In the genomic region with DNA sequence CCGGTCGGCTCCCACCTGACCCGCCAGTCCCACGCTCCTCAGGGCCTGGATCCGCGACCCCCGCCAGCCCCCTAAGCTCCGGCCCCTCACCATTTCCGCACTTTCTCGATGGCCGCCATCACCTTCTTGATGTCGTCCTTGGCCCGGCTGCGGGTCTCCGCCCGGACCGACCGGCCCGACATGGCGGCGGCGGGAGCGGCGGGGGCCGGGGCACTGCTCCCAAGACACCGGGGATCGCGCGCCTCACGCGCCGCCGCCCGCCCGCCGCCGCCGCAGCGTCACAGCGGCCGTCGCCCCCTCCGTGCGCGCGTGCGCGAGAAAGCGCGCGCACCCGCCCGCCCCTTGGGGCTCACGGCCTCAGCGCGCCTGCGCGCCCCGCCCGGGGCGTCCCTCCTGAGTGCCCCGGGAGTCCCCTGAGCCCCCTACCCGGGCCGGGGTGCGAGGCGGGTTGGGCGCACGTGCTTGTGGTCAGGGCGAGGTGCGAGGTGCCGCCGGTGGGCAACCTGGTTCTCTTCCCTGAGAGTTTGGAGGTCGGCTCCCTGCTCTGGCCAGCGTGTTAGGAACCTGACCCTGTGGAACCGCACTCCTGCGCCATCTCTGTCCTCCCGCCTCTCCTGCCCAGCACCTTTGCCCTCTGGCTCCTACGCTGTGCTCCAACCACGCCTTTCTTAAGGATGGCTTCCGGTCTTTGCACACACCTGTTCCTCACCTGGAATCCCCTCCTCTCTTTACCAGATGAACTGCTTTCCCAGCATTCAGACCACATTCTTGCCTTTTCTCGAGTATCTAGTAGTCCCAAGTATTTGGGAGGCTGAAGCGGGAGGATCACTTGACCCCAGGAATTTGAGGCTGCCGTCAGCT, we compare ENCODE assay signal across 1 cellular context.
TF ChIP-seq lines count a peak whose summit lies in the region.

A gene (minus strand): TSS at position 294 of the 861 bp plus-strand sequence. CDS start 112 bp downstream, at position 182.

TF ChIP-seq in GM12878, 131 proteins besides CTCF, POLR2A, EP300 and RAD21 (continued from another document and continues in another):
- TF ChIP-seq, protein P1, sequence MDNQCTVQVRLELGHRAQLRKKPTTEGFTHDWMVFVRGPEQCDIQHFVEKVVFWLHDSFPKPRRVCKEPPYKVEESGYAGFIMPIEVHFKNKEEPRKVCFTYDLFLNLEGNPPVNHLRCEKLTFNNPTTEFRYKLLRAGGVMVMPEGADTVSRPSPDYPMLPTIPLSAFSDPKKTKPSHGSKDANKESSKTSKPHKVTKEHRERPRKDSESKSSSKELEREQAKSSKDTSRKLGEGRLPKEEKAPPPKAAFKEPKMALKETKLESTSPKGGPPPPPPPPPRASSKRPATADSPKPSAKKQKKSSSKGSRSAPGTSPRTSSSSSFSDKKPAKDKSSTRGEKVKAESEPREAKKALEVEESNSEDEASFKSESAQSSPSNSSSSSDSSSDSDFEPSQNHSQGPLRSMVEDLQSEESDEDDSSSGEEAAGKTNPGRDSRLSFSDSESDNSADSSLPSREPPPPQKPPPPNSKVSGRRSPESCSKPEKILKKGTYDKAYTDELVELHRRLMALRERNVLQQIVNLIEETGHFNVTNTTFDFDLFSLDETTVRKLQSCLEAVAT (IDR thresholded peaks at IDR 0.05) = peak; percentile 94
- no peak for TF ChIP-seq BRCA1 (IDR thresholded peaks at IDR 0.05; ENCODE audit: low read depth, low read length)
- TF ChIP-seq POLR2AphosphoS5 (IDR thresholded peaks at IDR 0.05; ENCODE audit: low read length) = peak; percentile 72; the same call in 1 of the 2 replicates
- no peak for TF ChIP-seq SREBF2 (IDR thresholded peaks at IDR 0.05; ENCODE audit: low read length)
- peak; percentile 85; the same call in 1 of the 2 replicates for TF ChIP-seq DPF2 (IDR thresholded peaks at IDR 0.05)
- peak; percentile 87 for TF ChIP-seq YY1 (IDR thresholded peaks at IDR 0.05; ENCODE audit: low read depth, low read length)
- no peak for TF ChIP-seq SMC3 (IDR thresholded peaks at IDR 0.05; ENCODE audit: borderline replicate concordance, low read length)
- 0 out of 2 replicates have a peak, but pooled peaks have one; percentile 24 for TF ChIP-seq CBFB (IDR thresholded peaks at IDR 0.05; ENCODE audit: low read depth)
- TF ChIP-seq, protein P2, sequence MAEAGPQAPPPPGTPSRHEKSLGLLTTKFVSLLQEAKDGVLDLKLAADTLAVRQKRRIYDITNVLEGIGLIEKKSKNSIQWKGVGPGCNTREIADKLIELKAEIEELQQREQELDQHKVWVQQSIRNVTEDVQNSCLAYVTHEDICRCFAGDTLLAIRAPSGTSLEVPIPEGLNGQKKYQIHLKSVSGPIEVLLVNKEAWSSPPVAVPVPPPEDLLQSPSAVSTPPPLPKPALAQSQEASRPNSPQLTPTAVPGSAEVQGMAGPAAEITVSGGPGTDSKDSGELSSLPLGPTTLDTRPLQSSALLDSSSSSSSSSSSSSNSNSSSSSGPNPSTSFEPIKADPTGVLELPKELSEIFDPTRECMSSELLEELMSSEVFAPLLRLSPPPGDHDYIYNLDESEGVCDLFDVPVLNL (IDR thresholded peaks at IDR 0.05; ENCODE audit: low read depth, low read length) = no peak
- 0 out of 2 replicates have a peak, but pooled peaks have one; percentile 9 for TF ChIP-seq ZSCAN29 (IDR thresholded peaks at IDR 0.05)
- TF ChIP-seq, protein P3, sequence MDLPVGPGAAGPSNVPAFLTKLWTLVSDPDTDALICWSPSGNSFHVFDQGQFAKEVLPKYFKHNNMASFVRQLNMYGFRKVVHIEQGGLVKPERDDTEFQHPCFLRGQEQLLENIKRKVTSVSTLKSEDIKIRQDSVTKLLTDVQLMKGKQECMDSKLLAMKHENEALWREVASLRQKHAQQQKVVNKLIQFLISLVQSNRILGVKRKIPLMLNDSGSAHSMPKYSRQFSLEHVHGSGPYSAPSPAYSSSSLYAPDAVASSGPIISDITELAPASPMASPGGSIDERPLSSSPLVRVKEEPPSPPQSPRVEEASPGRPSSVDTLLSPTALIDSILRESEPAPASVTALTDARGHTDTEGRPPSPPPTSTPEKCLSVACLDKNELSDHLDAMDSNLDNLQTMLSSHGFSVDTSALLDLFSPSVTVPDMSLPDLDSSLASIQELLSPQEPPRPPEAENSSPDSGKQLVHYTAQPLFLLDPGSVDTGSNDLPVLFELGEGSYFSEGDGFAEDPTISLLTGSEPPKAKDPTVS (IDR thresholded peaks at IDR 0.05; ENCODE audit: low read depth, low read length) = no peak
- peak; percentile 49; the same call in 1 of the 2 replicates for TF ChIP-seq HDGF (IDR thresholded peaks at IDR 0.05)
- TF ChIP-seq, protein P4, sequence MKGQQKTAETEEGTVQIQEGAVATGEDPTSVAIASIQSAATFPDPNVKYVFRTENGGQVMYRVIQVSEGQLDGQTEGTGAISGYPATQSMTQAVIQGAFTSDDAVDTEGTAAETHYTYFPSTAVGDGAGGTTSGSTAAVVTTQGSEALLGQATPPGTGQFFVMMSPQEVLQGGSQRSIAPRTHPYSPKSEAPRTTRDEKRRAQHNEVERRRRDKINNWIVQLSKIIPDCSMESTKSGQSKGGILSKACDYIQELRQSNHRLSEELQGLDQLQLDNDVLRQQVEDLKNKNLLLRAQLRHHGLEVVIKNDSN (IDR thresholded peaks at IDR 0.05; ENCODE audit: borderline replicate concordance, extremely low read length, insufficient read depth, low read depth, low read length) = no peak
- TF ChIP-seq, protein P5, sequence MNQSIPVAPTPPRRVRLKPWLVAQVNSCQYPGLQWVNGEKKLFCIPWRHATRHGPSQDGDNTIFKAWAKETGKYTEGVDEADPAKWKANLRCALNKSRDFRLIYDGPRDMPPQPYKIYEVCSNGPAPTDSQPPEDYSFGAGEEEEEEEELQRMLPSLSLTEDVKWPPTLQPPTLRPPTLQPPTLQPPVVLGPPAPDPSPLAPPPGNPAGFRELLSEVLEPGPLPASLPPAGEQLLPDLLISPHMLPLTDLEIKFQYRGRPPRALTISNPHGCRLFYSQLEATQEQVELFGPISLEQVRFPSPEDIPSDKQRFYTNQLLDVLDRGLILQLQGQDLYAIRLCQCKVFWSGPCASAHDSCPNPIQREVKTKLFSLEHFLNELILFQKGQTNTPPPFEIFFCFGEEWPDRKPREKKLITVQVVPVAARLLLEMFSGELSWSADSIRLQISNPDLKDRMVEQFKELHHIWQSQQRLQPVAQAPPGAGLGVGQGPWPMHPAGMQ (IDR thresholded peaks at IDR 0.05; ENCODE audit: borderline replicate concordance) = no peak
- TF ChIP-seq, protein P6, sequence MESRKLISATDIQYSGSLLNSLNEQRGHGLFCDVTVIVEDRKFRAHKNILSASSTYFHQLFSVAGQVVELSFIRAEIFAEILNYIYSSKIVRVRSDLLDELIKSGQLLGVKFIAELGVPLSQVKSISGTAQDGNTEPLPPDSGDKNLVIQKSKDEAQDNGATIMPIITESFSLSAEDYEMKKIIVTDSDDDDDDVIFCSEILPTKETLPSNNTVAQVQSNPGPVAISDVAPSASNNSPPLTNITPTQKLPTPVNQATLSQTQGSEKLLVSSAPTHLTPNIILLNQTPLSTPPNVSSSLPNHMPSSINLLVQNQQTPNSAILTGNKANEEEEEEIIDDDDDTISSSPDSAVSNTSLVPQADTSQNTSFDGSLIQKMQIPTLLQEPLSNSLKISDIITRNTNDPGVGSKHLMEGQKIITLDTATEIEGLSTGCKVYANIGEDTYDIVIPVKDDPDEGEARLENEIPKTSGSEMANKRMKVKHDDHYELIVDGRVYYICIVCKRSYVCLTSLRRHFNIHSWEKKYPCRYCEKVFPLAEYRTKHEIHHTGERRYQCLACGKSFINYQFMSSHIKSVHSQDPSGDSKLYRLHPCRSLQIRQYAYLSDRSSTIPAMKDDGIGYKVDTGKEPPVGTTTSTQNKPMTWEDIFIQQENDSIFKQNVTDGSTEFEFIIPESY (IDR thresholded peaks at IDR 0.05) = peak; percentile 82
- TF ChIP-seq HDAC6 (IDR thresholded peaks at IDR 0.05; ENCODE audit: unreplicated experiment) = no peak
- TF ChIP-seq, protein P7, sequence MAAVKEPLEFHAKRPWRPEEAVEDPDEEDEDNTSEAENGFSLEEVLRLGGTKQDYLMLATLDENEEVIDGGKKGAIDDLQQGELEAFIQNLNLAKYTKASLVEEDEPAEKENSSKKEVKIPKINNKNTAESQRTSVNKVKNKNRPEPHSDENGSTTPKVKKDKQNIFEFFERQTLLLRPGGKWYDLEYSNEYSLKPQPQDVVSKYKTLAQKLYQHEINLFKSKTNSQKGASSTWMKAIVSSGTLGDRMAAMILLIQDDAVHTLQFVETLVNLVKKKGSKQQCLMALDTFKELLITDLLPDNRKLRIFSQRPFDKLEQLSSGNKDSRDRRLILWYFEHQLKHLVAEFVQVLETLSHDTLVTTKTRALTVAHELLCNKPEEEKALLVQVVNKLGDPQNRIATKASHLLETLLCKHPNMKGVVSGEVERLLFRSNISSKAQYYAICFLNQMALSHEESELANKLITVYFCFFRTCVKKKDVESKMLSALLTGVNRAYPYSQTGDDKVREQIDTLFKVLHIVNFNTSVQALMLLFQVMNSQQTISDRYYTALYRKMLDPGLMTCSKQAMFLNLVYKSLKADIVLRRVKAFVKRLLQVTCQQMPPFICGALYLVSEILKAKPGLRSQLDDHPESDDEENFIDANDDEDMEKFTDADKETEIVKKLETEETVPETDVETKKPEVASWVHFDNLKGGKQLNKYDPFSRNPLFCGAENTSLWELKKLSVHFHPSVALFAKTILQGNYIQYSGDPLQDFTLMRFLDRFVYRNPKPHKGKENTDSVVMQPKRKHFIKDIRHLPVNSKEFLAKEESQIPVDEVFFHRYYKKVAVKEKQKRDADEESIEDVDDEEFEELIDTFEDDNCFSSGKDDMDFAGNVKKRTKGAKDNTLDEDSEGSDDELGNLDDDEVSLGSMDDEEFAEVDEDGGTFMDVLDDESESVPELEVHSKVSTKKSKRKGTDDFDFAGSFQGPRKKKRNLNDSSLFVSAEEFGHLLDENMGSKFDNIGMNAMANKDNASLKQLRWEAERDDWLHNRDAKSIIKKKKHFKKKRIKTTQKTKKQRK (IDR thresholded peaks at IDR 0.05; ENCODE audit: low read depth, low read length) = no peak
- TF ChIP-seq IKZF2 (IDR thresholded peaks at IDR 0.05) = peak; percentile 19 to 30; a peak in 1 of 4 replicates
- TF ChIP-seq BHLHE40 (IDR thresholded peaks at IDR 0.05; ENCODE audit: borderline replicate concordance in 1 of 2, low read depth in 2 of 2, low read length in 1 of 2) = peak; percentile 85 to 95
- peak; percentile 98; the same call in 1 of the 2 replicates for TF ChIP-seq ASH2L (IDR thresholded peaks at IDR 0.05; ENCODE audit: borderline replicate concordance, low read depth)
- no peak for TF ChIP-seq ATF7 (IDR thresholded peaks at IDR 0.05; ENCODE audit: low read depth)
- TF ChIP-seq PML (IDR thresholded peaks at IDR 0.05; ENCODE audit: low read length) = peak; percentile 23; the same call in 1 of the 2 replicates
- no peak for TF ChIP-seq RAD51 (IDR thresholded peaks at IDR 0.05)
- no peak for TF ChIP-seq NFXL1 (IDR thresholded peaks at IDR 0.05; ENCODE audit: borderline replicate concordance)
- TF ChIP-seq TAF1 (IDR thresholded peaks at IDR 0.05; ENCODE audit: borderline replicate concordance, low read depth, low read length) = peak; percentile 55; the same call in 1 of the 2 replicates
- no peak for TF ChIP-seq BCL11A (IDR thresholded peaks at IDR 0.05; ENCODE audit: low read depth, low read length)
- TF ChIP-seq POLR2AphosphoS2 (IDR thresholded peaks at IDR 0.05; ENCODE audit: low read depth, low read length) = peak; percentile 57; the same call in 1 of the 2 replicates
- TF ChIP-seq, protein P8, sequence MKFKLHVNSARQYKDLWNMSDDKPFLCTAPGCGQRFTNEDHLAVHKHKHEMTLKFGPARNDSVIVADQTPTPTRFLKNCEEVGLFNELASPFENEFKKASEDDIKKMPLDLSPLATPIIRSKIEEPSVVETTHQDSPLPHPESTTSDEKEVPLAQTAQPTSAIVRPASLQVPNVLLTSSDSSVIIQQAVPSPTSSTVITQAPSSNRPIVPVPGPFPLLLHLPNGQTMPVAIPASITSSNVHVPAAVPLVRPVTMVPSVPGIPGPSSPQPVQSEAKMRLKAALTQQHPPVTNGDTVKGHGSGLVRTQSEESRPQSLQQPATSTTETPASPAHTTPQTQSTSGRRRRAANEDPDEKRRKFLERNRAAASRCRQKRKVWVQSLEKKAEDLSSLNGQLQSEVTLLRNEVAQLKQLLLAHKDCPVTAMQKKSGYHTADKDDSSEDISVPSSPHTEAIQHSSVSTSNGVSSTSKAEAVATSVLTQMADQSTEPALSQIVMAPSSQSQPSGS (IDR thresholded peaks at IDR 0.05; ENCODE audit: low read length) = no peak
- no peak for TF ChIP-seq CBX3 (IDR thresholded peaks at IDR 0.05; ENCODE audit: borderline replicate concordance, low read depth)
- TF ChIP-seq, protein P9, sequence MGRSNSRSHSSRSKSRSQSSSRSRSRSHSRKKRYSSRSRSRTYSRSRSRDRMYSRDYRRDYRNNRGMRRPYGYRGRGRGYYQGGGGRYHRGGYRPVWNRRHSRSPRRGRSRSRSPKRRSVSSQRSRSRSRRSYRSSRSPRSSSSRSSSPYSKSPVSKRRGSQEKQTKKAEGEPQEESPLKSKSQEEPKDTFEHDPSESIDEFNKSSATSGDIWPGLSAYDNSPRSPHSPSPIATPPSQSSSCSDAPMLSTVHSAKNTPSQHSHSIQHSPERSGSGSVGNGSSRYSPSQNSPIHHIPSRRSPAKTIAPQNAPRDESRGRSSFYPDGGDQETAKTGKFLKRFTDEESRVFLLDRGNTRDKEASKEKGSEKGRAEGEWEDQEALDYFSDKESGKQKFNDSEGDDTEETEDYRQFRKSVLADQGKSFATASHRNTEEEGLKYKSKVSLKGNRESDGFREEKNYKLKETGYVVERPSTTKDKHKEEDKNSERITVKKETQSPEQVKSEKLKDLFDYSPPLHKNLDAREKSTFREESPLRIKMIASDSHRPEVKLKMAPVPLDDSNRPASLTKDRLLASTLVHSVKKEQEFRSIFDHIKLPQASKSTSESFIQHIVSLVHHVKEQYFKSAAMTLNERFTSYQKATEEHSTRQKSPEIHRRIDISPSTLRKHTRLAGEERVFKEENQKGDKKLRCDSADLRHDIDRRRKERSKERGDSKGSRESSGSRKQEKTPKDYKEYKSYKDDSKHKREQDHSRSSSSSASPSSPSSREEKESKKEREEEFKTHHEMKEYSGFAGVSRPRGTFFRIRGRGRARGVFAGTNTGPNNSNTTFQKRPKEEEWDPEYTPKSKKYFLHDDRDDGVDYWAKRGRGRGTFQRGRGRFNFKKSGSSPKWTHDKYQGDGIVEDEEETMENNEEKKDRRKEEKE (IDR thresholded peaks at IDR 0.05) = no peak
- no peak for TF ChIP-seq STAT3 (IDR thresholded peaks at IDR 0.05; ENCODE audit: low read depth, low read length)
- no peak for TF ChIP-seq IRF4 (IDR thresholded peaks at IDR 0.05; ENCODE audit: low read depth, low read length)
- TF ChIP-seq ZNF274 (IDR thresholded peaks at IDR 0.05; ENCODE audit: insufficient read depth, insufficient read length) = no peak
- TF ChIP-seq SUPT20H (IDR thresholded peaks at IDR 0.05; ENCODE audit: borderline replicate concordance, control insufficient read depth, low read depth, low read length) = no peak
- TF ChIP-seq, protein P10, sequence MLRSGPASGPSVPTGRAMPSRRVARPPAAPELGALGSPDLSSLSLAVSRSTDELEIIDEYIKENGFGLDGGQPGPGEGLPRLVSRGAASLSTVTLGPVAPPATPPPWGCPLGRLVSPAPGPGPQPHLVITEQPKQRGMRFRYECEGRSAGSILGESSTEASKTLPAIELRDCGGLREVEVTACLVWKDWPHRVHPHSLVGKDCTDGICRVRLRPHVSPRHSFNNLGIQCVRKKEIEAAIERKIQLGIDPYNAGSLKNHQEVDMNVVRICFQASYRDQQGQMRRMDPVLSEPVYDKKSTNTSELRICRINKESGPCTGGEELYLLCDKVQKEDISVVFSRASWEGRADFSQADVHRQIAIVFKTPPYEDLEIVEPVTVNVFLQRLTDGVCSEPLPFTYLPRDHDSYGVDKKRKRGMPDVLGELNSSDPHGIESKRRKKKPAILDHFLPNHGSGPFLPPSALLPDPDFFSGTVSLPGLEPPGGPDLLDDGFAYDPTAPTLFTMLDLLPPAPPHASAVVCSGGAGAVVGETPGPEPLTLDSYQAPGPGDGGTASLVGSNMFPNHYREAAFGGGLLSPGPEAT (IDR thresholded peaks at IDR 0.05; ENCODE audit: low read depth) = no peak
- no peak for TF ChIP-seq EZH2 (IDR thresholded peaks at IDR 0.05; ENCODE audit: borderline replicate concordance, control insufficient read depth, low read depth, low read length)
- 0 out of 4 replicates have a peak, but pooled peaks of 1 of the 2 experiments have one; percentile 36 for TF ChIP-seq SRF (IDR thresholded peaks at IDR 0.05; ENCODE audit: low read depth in 2 of 2, low read length in 2 of 2)
